8 cellular contexts compared by ENCODE assay signal in genomic region chr7:65770473-65771163, GRCh38.
A peak's percentile ranks its signal among the peaks of the same experiment; 100 is the strongest.
DNase-seq lines count a peak whose midpoint lies in the region; ATAC-seq and TF ChIP-seq lines count a peak whose summit lies in the region.
"Not testable (repeated sequence)": the region's sequence is repeated elsewhere in the genome, so short reads cannot be mapped to it uniquely, and the experiment has no call there.

No MANE protein-coding gene starts in this region.

- H3K27me3 Mint-ChIP-seq in CD4-positive, alpha-beta memory T cell = not testable (repeated sequence)

- H3K4me3 ChIP-seq in CD4-positive, alpha-beta memory T cell (ENCODE audit: low read length in 2 of 2) = peak overlapping the region; percentile 47 to 65
- peak overlapping the region; percentile 66 to 83 (median 74) for H3K4me3 ChIP-seq in right lobe of liver

- peak; percentile 64 for TF ChIP-seq POLR2A in right lobe of liver (IDR thresholded peaks at IDR 0.05)

- not testable (repeated sequence) for TF ChIP-seq CTCF in right lobe of liver (IDR thresholded peaks at IDR 0.05)

- not testable (repeated sequence) for H3K4me1 ChIP-seq in CD4-positive, alpha-beta memory T cell (ENCODE audit: insufficient read depth, low read length); right lobe of liver

- DNase-seq in CD4-positive, alpha-beta memory T cell = peak; percentile 93 to 95 (median 94)
- DNase-seq in NCI-H748 treated with DMSO at 0.1 percent for 48 hours (lab: John Stamatoyannopoulos, UW) (peak; percentile 62), dermis blood vessel endothelial cell (peak; percentile 93), right lobe of liver (peak; percentile 97 to 98 (median 98))
- peak; percentile 92 to 93 for DNase-seq in activated CD4-positive, alpha-beta T cell treated with anti-CD3 and anti-CD28 coated beads, Interleukin-2, amount 50 U/mL, for 4 hours
- peak; percentile 93 for DNase-seq in stimulated activated CD4-positive, alpha-beta T cell treated with anti-CD3 and anti-CD28 coated beads, Interleukin-4, amount 100 ng/mL, for 24 hours

- H3K36me3 ChIP-seq in CD4-positive, alpha-beta memory T cell (ENCODE audit: insufficient read depth, low read length); right lobe of liver: not testable (repeated sequence)

- CTCF ChIA-PET in CD4-positive, alpha-beta memory T cell (lab: Charles Lee; ENCODE audit: partially characterized antibody) = not testable (repeated sequence)

- peak overlapping the region; percentile 71 for H3K27ac ChIP-seq in CD4-positive, alpha-beta memory T cell (ENCODE audit: low read depth, low read length)
- peak overlapping the region; percentile 80 to 92 (median 90) for H3K27ac ChIP-seq in right lobe of liver

- H3K27me3 ChIP-seq in CD4-positive, alpha-beta memory T cell (ENCODE audit: insufficient read depth, low read length); right lobe of liver: not testable (repeated sequence)

- H3K4me3 Mint-ChIP-seq in CD4-positive, alpha-beta memory T cell = peak overlapping the region; percentile 90 to 95 (median 94)

- WGBS in right lobe of liver (ENCODE audit: insufficient coverage, low coverage, low lambda C conversion rate, missing lambda C conversion rate) = 5% methylated on average over 9 of the region's 43 CpGs

- peak overlapping the region; percentile 96 to 98 (median 97) for H3K27ac Mint-ChIP-seq in CD4-positive, alpha-beta memory T cell

- H3K9me3 ChIP-seq in CD4-positive, alpha-beta memory T cell (ENCODE audit: control insufficient read depth in 1 of 2, low read length in 2 of 2); right lobe of liver: not testable (repeated sequence)

- not testable (repeated sequence) for H3K36me3 Mint-ChIP-seq in CD4-positive, alpha-beta memory T cell

- not testable (repeated sequence) for H3K9me3 Mint-ChIP-seq in CD4-positive, alpha-beta memory T cell

- peak; percentile 99 for ATAC-seq in GM19397 (IDR thresholded peaks at IDR 0.05; ENCODE audit: unreplicated experiment)
- peak; percentile 90 for ATAC-seq in HG03558 (IDR thresholded peaks at IDR 0.05; ENCODE audit: extremely low read depth, unreplicated experiment)
- ATAC-seq in right lobe of liver = peak; percentile 98 to 99 (median 99)

- POLR2A ChIA-PET in CD4-positive, alpha-beta memory T cell (lab: Charles Lee; ENCODE audit: partially characterized antibody) = interaction anchor here (0.7 to 1.6 kb wide), 6 partner anchors 9 to 860 kb away, joined by 3 to 8 read pairs (median 4); partner anchors contain the start of gene CRCP

- H3K4me1 Mint-ChIP-seq in CD4-positive, alpha-beta memory T cell = peaks cover 2 to 18% (median 11%) of the 10 kb centered on the region in 4 donors

- intact Hi-C loops in CD4-positive, alpha-beta memory T cell (cut with micrococcal nuclease) = loop anchor here (1.0 to 5.0 kb wide), 2 partner anchors 20 to 102 kb away; partner anchors contain the start of gene VKORC1L1
- intact Hi-C loops in right lobe of liver (cut with DNase I) = not testable (repeated sequence)

Comparison
In these comparisons a context has a peak if more than half of its experiments do, and no peak if none do; other contexts are left out.
1. Peak in every context shown above with its lines: DNase-seq, ATAC-seq, H3K4me3 ChIP-seq and H3K27ac ChIP-seq.